Comparison of ENCODE assay signal across 16 cellular contexts in the genomic region with DNA sequence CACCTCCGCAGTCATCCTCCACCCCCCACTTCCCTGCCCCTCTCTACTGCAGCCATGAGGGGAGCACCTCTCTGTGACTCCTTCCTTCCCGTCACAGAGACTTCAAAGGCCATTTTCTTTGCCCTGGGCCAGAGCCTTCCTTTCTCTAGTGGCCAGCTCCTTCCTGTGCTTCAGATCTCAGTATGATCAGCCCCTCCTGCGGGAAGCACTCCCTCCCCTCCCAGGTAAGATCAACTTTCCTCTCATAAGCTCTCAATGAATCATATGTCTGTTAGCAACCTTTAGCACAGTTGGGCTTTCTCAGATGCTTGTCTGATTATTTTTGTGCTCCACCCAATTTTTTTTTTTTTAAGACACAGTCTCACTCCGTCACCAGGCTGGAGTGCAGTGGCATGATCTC.
DNase-seq lines count a peak whose midpoint lies in the region; ATAC-seq and TF ChIP-seq lines count a peak whose summit lies in the region.
"Had no signal": no experiment of that assay in that cellular context is flagged by ENCODE, and none has a peak within 500 bp of the region (broad histone marks: within the 10 kb centered on the region; RNA-seq: fewer than 3 reads in every experiment).

No MANE protein-coding gene starts in this region.

- H3K4me1 Mint-ChIP-seq in activated naive CD4-positive, alpha-beta T cell treated with anti-CD3 and anti-CD28 coated beads for 36 hours (ENCODE audit: low read depth) = peaks cover 43% of the 10 kb centered on the region
- H3K4me1 Mint-ChIP-seq in T-helper 17 cell = peaks cover 10% of the 10 kb centered on the region

- H3K4me1 ChIP-seq in foreskin keratinocyte (peaks cover 5% of the 10 kb centered on the region), transverse colon (peaks cover 13 to 27% (median 17%) of the 10 kb centered on the region in 4 donors)
- H3K4me1 ChIP-seq: esophagus squamous epithelium had no signal

- peak; percentile 44 for DNase-seq in activated naive CD4-positive, alpha-beta T cell treated with anti-CD3 and anti-CD28 coated beads for 36 hours
- no peak for DNase-seq in activated naive CD4-positive, alpha-beta T cell treated with Interleukin-2 at 50 U/mL for 16 hours
- DNase-seq in T-helper 17 cell (no peak), foreskin keratinocyte (peak; percentile 92 to 97), transverse colon (peak; percentile 76)
- DNase-seq: cerebellar nuclear complex; esophagus squamous epithelium; midbrain; MV-4-11; NCI-H510A treated with DMSO at 0.1 percent for 48 hours; stimulated activated CD4-positive, alpha-beta T cell treated with anti-CD3 and anti-CD28 coated beads, Interleukin-1b, Interleukin-23, amount 100 ng/mL, for 48 hours had no signal

- no peaks in the 10 kb centered on the region for H3K36me3 ChIP-seq in transverse colon
- H3K36me3 ChIP-seq: esophagus squamous epithelium had no signal

- no peaks in the 10 kb centered on the region for H3K36me3 Mint-ChIP-seq in activated naive CD4-positive, alpha-beta T cell treated with anti-CD3 and anti-CD28 coated beads for 36 hours (ENCODE audit: low read depth)
- no peaks in the 10 kb centered on the region for H3K36me3 Mint-ChIP-seq in T-helper 17 cell (ENCODE audit: low read depth)

- H3K9me3 Mint-ChIP-seq in activated naive CD4-positive, alpha-beta T cell treated with anti-CD3 and anti-CD28 coated beads for 36 hours = no peaks in the 10 kb centered on the region

- TF ChIP-seq CTCF in foreskin keratinocyte (conservative IDR thresholded peaks at IDR 0.05) (no peak), transverse colon (IDR thresholded peaks at IDR 0.05) (no peak)

- H3K27me3 ChIP-seq in foreskin keratinocyte = no peaks in the 10 kb centered on the region
- no peaks in the 10 kb centered on the region for H3K27me3 ChIP-seq in transverse colon

- H3K4me3 Mint-ChIP-seq in activated naive CD4-positive, alpha-beta T cell treated with anti-CD3 and anti-CD28 coated beads for 36 hours = no peak overlapping the region
- H3K4me3 Mint-ChIP-seq in T-helper 17 cell = peak overlapping the region; percentile 71

- H3K4me3 ChIP-seq in transverse colon = no peak overlapping the region
- H3K4me3 ChIP-seq: esophagus squamous epithelium had no signal

- CTCF ChIA-PET in activated naive CD4-positive, alpha-beta T cell treated with anti-CD3 and anti-CD28 coated beads for 36 hours (lab: Charles Lee) = interaction anchor here (0.6 to 1.8 kb wide), 5 partner anchors 9 to 149 kb away, joined by 3 to 12 read pairs (median 4); no protein-coding TSS in a partner anchor

- peak overlapping the region; percentile 79 for H3K27ac Mint-ChIP-seq in activated naive CD4-positive, alpha-beta T cell treated with anti-CD3 and anti-CD28 coated beads for 36 hours
- H3K27ac Mint-ChIP-seq in T-helper 17 cell = peak overlapping the region; percentile 82
- H3K27ac Mint-ChIP-seq: progenitor cell of endocrine pancreas had no signal

- H3K9me3 ChIP-seq in T-helper 17 cell (ENCODE audit: control insufficient read depth, low read length, poor library complexity, severe bottlenecking) (no peaks in the 10 kb centered on the region), transverse colon (no peaks in the 10 kb centered on the region)
- H3K9me3 ChIP-seq: esophagus squamous epithelium had no signal

- in situ Hi-C loops in transverse colon (cut with MboI; ENCODE audit: low pct_ligation_motif_present in 1 of 4, low pct_unique_long_range_greater_than_20kb in 1 of 4, low sequenced_read_pairs in 3 of 4) = no loop called here

- 36% methylated on average over 4 of the region's 4 CpGs; no CpG with 5 or more reads in 1 of the 2 donors for WGBS in transverse colon (ENCODE audit: low coverage in 1 of 2), 2 donors

- TF ChIP-seq EP300 in transverse colon (IDR thresholded peaks at IDR 0.05; ENCODE audit: low read depth) = peak; percentile 63

- ATAC-seq in T-helper 17 cell = peak; percentile 70
- peak; percentile 97 for ATAC-seq in foreskin keratinocyte
- ATAC-seq in GM21723 (IDR thresholded peaks at IDR 0.05; ENCODE audit: unreplicated experiment) = no peak
- ATAC-seq in GM18505 (IDR thresholded peaks at IDR 0.05; ENCODE audit: unreplicated experiment) = no peak
- no peak for ATAC-seq in HG02763 (IDR thresholded peaks at IDR 0.05; ENCODE audit: unreplicated experiment)

- H3K27ac ChIP-seq in foreskin keratinocyte (peak overlapping the region; percentile 9), transverse colon (peak overlapping the region; percentile 79 to 91 (median 86))
- H3K27ac ChIP-seq: esophagus squamous epithelium, HL-60 had no signal

- intact Hi-C loops in activated naive CD4-positive, alpha-beta T cell treated with anti-CD3 and anti-CD28 coated beads for 36 hours (cut with micrococcal nuclease) = loop anchor here (1.0 kb wide), 1 partner anchor 8 kb away; no protein-coding TSS in a partner anchor
- intact Hi-C loops in transverse colon (cut with DNase I; ENCODE audit: low total_unique reads) = no loop called here

- no peaks in the 10 kb centered on the region for H3K27me3 Mint-ChIP-seq in activated naive CD4-positive, alpha-beta T cell treated with anti-CD3 and anti-CD28 coated beads for 36 hours (ENCODE audit: low read depth)
- H3K27me3 Mint-ChIP-seq in T-helper 17 cell = no peaks in the 10 kb centered on the region

- TF ChIP-seq POLR2A in transverse colon (IDR thresholded peaks at IDR 0.05) = peak; percentile 79
- TF ChIP-seq POLR2A in GM18505 (IDR thresholded peaks at IDR 0.05; ENCODE audit: borderline replicate concordance, extremely low read depth, insufficient read depth, insufficient read length) = no peak

Comparison
In these comparisons a context has a peak if more than half of its experiments do, and no peak if none do; other contexts are left out.
1. DNase-seq: peak in activated naive CD4-positive, alpha-beta T cell treated with anti-CD3 and anti-CD28 coated beads for 36 hours (single experiment), foreskin keratinocyte (2 of 2) and transverse colon (single experiment); none in activated naive CD4-positive, alpha-beta T cell treated with Interleukin-2 at 50 U/mL for 16 hours (single experiment) and T-helper 17 cell (0 of 3).
2. ATAC-seq: peak in T-helper 17 cell (single experiment) and foreskin keratinocyte (single experiment); none in GM21723 (single experiment), GM18505 (single experiment) and HG02763 (single experiment).